11 cellular contexts compared by ENCODE assay signal in the genomic region with DNA sequence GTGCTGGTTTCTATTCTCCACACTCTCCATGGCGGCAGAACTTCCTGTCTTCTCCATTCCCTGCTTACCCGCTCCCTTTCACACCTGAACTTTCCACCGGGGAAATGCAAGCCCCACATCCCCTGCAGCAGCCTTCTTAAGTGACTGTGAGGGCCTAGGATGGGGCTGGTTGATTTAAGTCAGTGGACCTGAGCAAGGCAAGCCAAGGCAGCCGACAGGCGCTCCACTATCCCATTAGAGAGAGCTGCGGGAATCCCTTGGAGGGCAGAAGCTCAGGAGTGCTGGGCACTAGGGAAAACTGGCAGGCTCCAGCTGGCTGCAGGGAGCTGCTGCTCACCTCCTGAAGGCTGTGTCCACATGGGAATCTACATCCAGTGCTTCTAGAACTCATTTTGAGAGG. TPM values are rescaled to one million over a fixed set of nuclear protein-coding genes. Genes with fewer than 3 reads are reported as not detected.
DNase-seq lines count a peak whose midpoint lies in the region; ATAC-seq and TF ChIP-seq lines count a peak whose summit lies in the region.
"Had no signal": no experiment of that assay in that cellular context is flagged by ENCODE, and none has a peak within 500 bp of the region (broad histone marks: within the 10 kb centered on the region; RNA-seq: fewer than 3 reads in every experiment).

No MANE protein-coding gene starts in this region.

- H3K27me3 Mint-ChIP-seq in CD8-positive, alpha-beta T cell (ENCODE audit: low read depth) = no peaks in the 10 kb centered on the region

- no peak overlapping the region for H3K27ac ChIP-seq in CD8-positive, alpha-beta T cell (ENCODE audit: low read depth, low read length)
- H3K27ac ChIP-seq in HUES6 (ENCODE audit: low read depth, low read length) = peak overlapping the region; percentile 31; the same call in 1 of the 2 replicates
- peak overlapping the region; percentile 13 for H3K27ac ChIP-seq in colonic mucosa
- H3K27ac ChIP-seq in prostate gland = no peak overlapping the region

- H3K9ac ChIP-seq in HUES6 (ENCODE audit: low read length) (no peak overlapping the region), colonic mucosa (ENCODE audit: low read depth in 2 of 2, low read length in 2 of 2) (no peak overlapping the region)

- H3K4me1 Mint-ChIP-seq in CD8-positive, alpha-beta T cell (ENCODE audit: low read depth) = peaks cover 25% of the 10 kb centered on the region
- H3K4me1 Mint-ChIP-seq: neural crest cell had no signal

- peaks cover 46% of the 10 kb centered on the region for H3K36me3 Mint-ChIP-seq in CD8-positive, alpha-beta T cell

- peaks cover 19% of the 10 kb centered on the region for H3K36me3 ChIP-seq in CD8-positive, alpha-beta T cell (ENCODE audit: insufficient read depth, low read length)
- H3K36me3 ChIP-seq in HUES6 (ENCODE audit: control insufficient read depth, insufficient read depth, low read length) = peaks cover 34% of the 10 kb centered on the region
- H3K36me3 ChIP-seq in colonic mucosa = peaks cover 5% of the 10 kb centered on the region
- H3K36me3 ChIP-seq in prostate gland = peaks cover 0 to 2% of the 10 kb centered on the region in 2 donors

- H3K4me3 Mint-ChIP-seq in CD8-positive, alpha-beta T cell = no peak overlapping the region
- H3K4me3 Mint-ChIP-seq: neural crest cell had no signal

- WGBS in prostate gland = 82% methylated on average over 6 of the region's 6 CpGs

- no peaks in the 10 kb centered on the region for H3K9me3 ChIP-seq in CD8-positive, alpha-beta T cell (ENCODE audit: low read length)
- H3K9me3 ChIP-seq in HUES6 (ENCODE audit: control insufficient read depth, insufficient read depth, low read depth, low read length) = no peaks in the 10 kb centered on the region
- H3K9me3 ChIP-seq in colonic mucosa = no peaks in the 10 kb centered on the region
- no peaks in the 10 kb centered on the region for H3K9me3 ChIP-seq in prostate gland

- intact Hi-C loops in CD8-positive, alpha-beta T cell (cut with DNase I, micrococcal nuclease) = no loop called here
- intact Hi-C loops in colonic mucosa (cut with DNase I) (no loop called here), posterior vena cava (cut with DNase I) (no loop called here), prostate gland (cut with DNase I) (loop anchor here (10.0 kb wide), 1 partner anchor 189 kb away; the partner anchor contains the start of genes CASKIN2 and TSEN54)

- CTCF ChIA-PET in CD8-positive, alpha-beta T cell (lab: Charles Lee) = interaction anchor here (0.6 to 11.1 kb wide), 5 partner anchors 12 to 85 kb away, joined by 3 to 208 read pairs (median 4); partner anchors contain the start of gene GRB2

- POLR2A ChIA-PET in CD8-positive, alpha-beta T cell (lab: Charles Lee) = interaction anchor here (1.9 kb wide), 1 partner anchor 69 kb away, joined by 4 read pairs; no protein-coding TSS in a partner anchor

- no peak for TF ChIP-seq CTCF in CD8-positive, alpha-beta T cell (IDR thresholded peaks at IDR 0.05)
- TF ChIP-seq CTCF in colonic mucosa (IDR thresholded peaks at IDR 0.05) = no peak
- no peak for TF ChIP-seq CTCF in prostate gland (IDR thresholded peaks at IDR 0.05)

- H3K4me3 ChIP-seq in CD8-positive, alpha-beta T cell (ENCODE audit: low read depth, low read length) = no peak overlapping the region
- H3K4me3 ChIP-seq in HUES6 (ENCODE audit: low read depth, low read length) (no peak overlapping the region), colonic mucosa (no peak overlapping the region), prostate gland (no peak overlapping the region)

- no peak for DNase-seq in CD8-positive, alpha-beta T cell
- DNase-seq in colonic mucosa (no peak), posterior vena cava (ENCODE audit: low spot score) (peak; percentile 40), prostate gland (ENCODE audit: low spot score) (no peak)
- DNase-seq: activated effector memory CD4-positive, alpha-beta T cell treated with anti-CD3 and anti-CD28 coated beads, Interleukin-2, amount 50 U/mL, for 16 hours; MM.1S had no signal

- H3K9me3 Mint-ChIP-seq in CD8-positive, alpha-beta T cell = no peaks in the 10 kb centered on the region
- H3K9me3 Mint-ChIP-seq: neural crest cell had no signal

- no peak for TF ChIP-seq POLR2A in prostate gland (IDR thresholded peaks at IDR 0.05)

- peaks cover 21% of the 10 kb centered on the region for H3K4me1 ChIP-seq in CD8-positive, alpha-beta T cell (ENCODE audit: insufficient read depth, low read length)
- H3K4me1 ChIP-seq in HUES6 (ENCODE audit: control insufficient read depth, insufficient read depth, low read length) (peaks cover 14% of the 10 kb centered on the region), colonic mucosa (peaks cover 4% of the 10 kb centered on the region), prostate gland (replicated peaks) (no peaks in the 10 kb centered on the region)

- ATAC-seq in CD8-positive, alpha-beta T cell = no peak
- no peak for ATAC-seq in HG03442 (IDR thresholded peaks at IDR 0.05; ENCODE audit: unreplicated experiment)
- ATAC-seq in HG03342 (IDR thresholded peaks at IDR 0.05; ENCODE audit: unreplicated experiment) = no peak
- no peak for ATAC-seq in HG03521 (IDR thresholded peaks at IDR 0.05; ENCODE audit: unreplicated experiment)

- peak overlapping the region; percentile 68 for H3K27ac Mint-ChIP-seq in CD8-positive, alpha-beta T cell

- H3K27me3 ChIP-seq in CD8-positive, alpha-beta T cell (ENCODE audit: insufficient read depth, low read length) = no peaks in the 10 kb centered on the region
- H3K27me3 ChIP-seq in HUES6 (ENCODE audit: control insufficient read depth, insufficient read depth, low read length) (no peaks in the 10 kb centered on the region), colonic mucosa (no peaks in the 10 kb centered on the region), prostate gland (replicated peaks; ENCODE audit: insufficient read depth) (no peaks in the 10 kb centered on the region)

RNA-seq across cellular contexts. Expression of gene SLC25A19, which starts 36.1 kb away (rescaled TPM):
- total RNA-seq in CD8-positive, alpha-beta T cell = 10 to 100 TPM; 14.4 to 14.8 TPM
- total RNA-seq in colonic mucosa = 10 to 100 TPM in 1 of 2 donors, 1 to 10 TPM in 1; 9.8 to 24.8 TPM
- 10 to 100 TPM in 1 of 2 donors, 1 to 10 TPM in 1; 9.9 to 14.6 TPM for total RNA-seq in posterior vena cava
- 10 to 100 TPM in 1 of 2 donors, 1 to 10 TPM in 1; 5.2 to 15.2 TPM for total RNA-seq in prostate gland

RNA-seq across cellular contexts. Expression of gene MIF4GD, which starts 54.3 kb away (rescaled TPM):
- total RNA-seq in CD8-positive, alpha-beta T cell = 10 to 100 TPM; 30.9 to 32.7 TPM
- total RNA-seq in colonic mucosa = 10 to 100 TPM; 18.5 to 19.2 TPM
- 10 to 100 TPM; 25.2 to 27.3 TPM for total RNA-seq in posterior vena cava
- 10 to 100 TPM; 14.1 to 31.4 TPM for total RNA-seq in prostate gland

Comparison
In these comparisons a context has a peak if more than half of its experiments do, and no peak if none do; other contexts are left out.
1. H3K27ac ChIP-seq: peak in HUES6 (single experiment) and colonic mucosa (single experiment); none in CD8-positive, alpha-beta T cell (single experiment) and prostate gland (0 of 2).